In genomic region chr1:51439053-51439452, GRCh38 we compare ENCODE assay signal across 14 cellular contexts.
"Had no signal": no experiment of that assay in that cellular context is flagged by ENCODE, and none has a peak within 500 bp of the region (broad histone marks: within the 10 kb centered on the region; RNA-seq: fewer than 3 reads in every experiment).

No MANE protein-coding gene starts in this region.

- ATAC-seq: activated T-helper 17 cell treated with anti-CD3 and anti-CD28 coated beads, Interleukin-2, amount 50 U/mL, for 72 hours; esophagus mucosa; mucosa of descending colon; naive thymus-derived CD4-positive, alpha-beta T cell; pancreas; T-cell had no signal

- H3K4me3 Mint-ChIP-seq: activated naive CD4-positive, alpha-beta T cell treated with anti-CD3 and anti-CD28 coated beads for 36 hours; activated T-helper 17 cell treated with anti-CD3 and anti-CD28 coated beads, Interleukin-2, amount 50 U/mL, for 72 hours; naive thymus-derived CD4-positive, alpha-beta T cell; T-cell had no signal

- H3K27me3 Mint-ChIP-seq: activated T-helper 17 cell treated with anti-CD3 and anti-CD28 coated beads, Interleukin-2, amount 50 U/mL, for 72 hours; naive thymus-derived CD4-positive, alpha-beta T cell; T-cell had no signal

- H3K9me3 Mint-ChIP-seq: activated naive CD4-positive, alpha-beta T cell treated with anti-CD3 and anti-CD28 coated beads for 36 hours; activated T-helper 17 cell treated with anti-CD3 and anti-CD28 coated beads, Interleukin-2, amount 50 U/mL, for 72 hours; T-cell had no signal

- H3K27ac Mint-ChIP-seq: activated naive CD4-positive, alpha-beta T cell treated with anti-CD3 and anti-CD28 coated beads for 36 hours; activated T-helper 17 cell treated with anti-CD3 and anti-CD28 coated beads, Interleukin-2, amount 50 U/mL, for 72 hours; naive thymus-derived CD4-positive, alpha-beta T cell had no signal

- DNase-seq: activated CD4-positive, alpha-beta T cell treated with anti-CD3 and anti-CD28 coated beads for 4 hours; activated naive CD4-positive, alpha-beta T cell treated with anti-CD3 and anti-CD28 coated beads for 36 hours; mucosa of descending colon; naive thymus-derived CD4-positive, alpha-beta T cell; pancreas; stimulated activated CD4-positive, alpha-beta T cell treated with anti-CD3 and anti-CD28 coated beads, Interleukin-12 subunit alpha, Interleukin-12 subunit beta, amount 100 ng/mL, for 4 hours; stimulated activated CD4-positive, alpha-beta T cell treated with anti-CD3 and anti-CD28 coated beads, Interleukin-2, amount 100 ng/mL, for 24 hours; stomach; T-cell; testis; upper lobe of left lung; WERI-Rb-1 had no signal
